ENCODE assay signal across 21 cellular contexts in the genomic region with DNA sequence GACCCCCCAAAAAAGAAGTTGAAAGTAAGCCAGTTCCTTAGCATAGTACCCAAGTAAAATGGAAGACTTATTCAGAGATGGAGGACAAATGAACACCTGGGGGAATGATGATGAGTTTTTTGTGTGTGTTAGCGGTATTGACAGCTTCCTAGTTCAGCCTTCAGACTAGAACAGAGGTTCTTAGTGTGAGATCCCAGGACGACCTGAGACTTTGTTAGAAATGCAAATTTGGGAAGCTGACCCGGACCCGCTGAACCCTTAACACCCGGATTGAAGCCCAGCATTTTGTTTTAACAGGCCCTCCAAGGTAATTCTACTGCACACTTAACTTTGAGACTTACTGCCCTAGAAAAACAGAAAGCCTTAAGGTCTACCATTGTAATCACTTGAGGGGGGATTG. TPM values are rescaled to one million over a fixed set of nuclear protein-coding genes. Genes with fewer than 3 reads are reported as not detected.
DNase-seq lines count a peak whose midpoint lies in the region; ATAC-seq and TF ChIP-seq lines count a peak whose summit lies in the region.
"Had no signal": no experiment of that assay in that cellular context is flagged by ENCODE, and none has a peak within 500 bp of the region (broad histone marks: within the 10 kb centered on the region; RNA-seq: fewer than 3 reads in every experiment).

No MANE protein-coding gene starts in this region.

- no peaks in the 10 kb centered on the region for H3K9me3 ChIP-seq in OCI-LY1 (ENCODE audit: low read length)

- H4K20me1 ChIP-seq in GM23338 (replicated peaks; ENCODE audit: insufficient read depth): peaks cover 4% of the 10 kb centered on the region
- no peaks in the 10 kb centered on the region for H4K20me1 ChIP-seq in OCI-LY1 (ENCODE audit: insufficient read depth, low read length)

- H3K36me3 Mint-ChIP-seq in GM23338 (ENCODE audit: low read depth): peaks cover 26% of the 10 kb centered on the region
- H3K36me3 Mint-ChIP-seq in memory B cell: peaks cover 21% of the 10 kb centered on the region

- H3K27me3 ChIP-seq in GM06990 (replicated peaks; ENCODE audit: control insufficient read depth, insufficient read depth, low read length): no peaks in the 10 kb centered on the region
- H3K27me3 ChIP-seq in GM23338 (ENCODE audit: insufficient read depth): no peaks in the 10 kb centered on the region
- no peaks in the 10 kb centered on the region for H3K27me3 ChIP-seq in OCI-LY1 (ENCODE audit: insufficient read depth, low read length)
- H3K27me3 ChIP-seq: MG63 had no signal

- in situ Hi-C loops in GM13976 (cut with MboI; ENCODE audit: low sequenced_read_pairs, unreplicated experiment): no loop called here

- H3K9ac ChIP-seq in OCI-LY1 (ENCODE audit: low read length): no peak overlapping the region; the same call in 1 of the 2 replicates
- H3K9ac ChIP-seq: GM23248 had no signal

- H3K4me3 Mint-ChIP-seq in GM23338 (no peak overlapping the region), memory B cell (no peak overlapping the region)
- H3K4me3 Mint-ChIP-seq: CD4-positive, alpha-beta T cell had no signal

- H3K27ac ChIP-seq in GM23338 (ENCODE audit: low read depth) (no peak overlapping the region), OCI-LY1 (ENCODE audit: low read depth, low read length, poor library complexity, severe bottlenecking) (peak overlapping the region; percentile 34)
- H3K27ac ChIP-seq: GM23248 had no signal

- H3K9me3 Mint-ChIP-seq in GM23338 (peaks cover 19% of the 10 kb centered on the region), memory B cell (peaks cover 8% of the 10 kb centered on the region)

- H3F3A ChIP-seq in GM23338 (replicated peaks; ENCODE audit: low read depth) (no peaks in the 10 kb centered on the region), OCI-LY1 (ENCODE audit: insufficient read depth, low read length) (no peaks in the 10 kb centered on the region)

- H3K4me3 ChIP-seq in GM06990 (replicated peaks; ENCODE audit: low read depth, low read length) (peak overlapping the region; percentile 53), GM23338 (no peak overlapping the region), OCI-LY1 (ENCODE audit: low read depth, low read length, poor library complexity, severe bottlenecking) (peak overlapping the region; percentile 18)
- H3K4me3 ChIP-seq: GM23248, MG63 had no signal

- no peak overlapping the region for H2AFZ ChIP-seq in GM23338
- H2AFZ ChIP-seq in OCI-LY1 (ENCODE audit: low read length): no peak overlapping the region
- H2AFZ ChIP-seq: GM23248 had no signal

- H3K27me3 Mint-ChIP-seq in GM23338 (ENCODE audit: insufficient read depth, low read depth, poor library complexity): peaks cover 5% of the 10 kb centered on the region
- no peaks in the 10 kb centered on the region for H3K27me3 Mint-ChIP-seq in memory B cell
- H3K27me3 Mint-ChIP-seq: CD4-positive, alpha-beta T cell had no signal

- no peaks in the 10 kb centered on the region for H3K36me3 ChIP-seq in GM06990 (ENCODE audit: control insufficient read depth, insufficient read depth, low read length)
- no peaks in the 10 kb centered on the region for H3K36me3 ChIP-seq in GM23338 (ENCODE audit: insufficient read depth)
- H3K36me3 ChIP-seq in OCI-LY1 (ENCODE audit: insufficient read depth, low read length): peaks cover 9% of the 10 kb centered on the region; the same call in 1 of the 2 replicates

- DNase-seq in GM06990 (ENCODE audit: extremely low read depth, insufficient read length): no peak
- DNase-seq in GM23338 (ENCODE audit: low spot score): peak; percentile 17
- no peak for DNase-seq in memory B cell (ENCODE audit: low spot score in 2 of 2)
- no peak for DNase-seq in NCI-H774 (lab: John Stamatoyannopoulos, UW)
- no peak for DNase-seq in GM13976 (ENCODE audit: low spot score)
- DNase-seq: Caco-2; CD4-positive, alpha-beta T cell; DMS153; GDM1; GM23248; Kasumi-1; MG63; NCI-H1048; NCI-H1436; NCI-H2029; NCI-H345; NCI-H524 treated with DMSO at 0.1 percent for 48 hours had no signal

- H3K9me2 ChIP-seq in GM23338 (ENCODE audit: insufficient read depth) (no peaks in the 10 kb centered on the region; the same call in 1 of the 2 replicates), OCI-LY1 (ENCODE audit: low read depth, low read length) (no peaks in the 10 kb centered on the region)

- H3K4me1 ChIP-seq in GM23338 (ENCODE audit: insufficient read depth) (peaks cover 15% of the 10 kb centered on the region), OCI-LY1 (ENCODE audit: insufficient read depth, low read length, severe bottlenecking) (peaks cover 40% of the 10 kb centered on the region)

- H3K4me1 Mint-ChIP-seq in GM23338: peaks cover 12% of the 10 kb centered on the region
- peaks cover 55% of the 10 kb centered on the region for H3K4me1 Mint-ChIP-seq in memory B cell

- TF ChIP-seq CTCF in GM06990 (IDR thresholded peaks at IDR 0.05; ENCODE audit: insufficient read depth, low read length, poor library complexity, severe bottlenecking) (no peak), GM23338 (conservative IDR thresholded peaks at IDR 0.05; ENCODE audit: low read depth in 2 of 2) (no peak), OCI-LY1 (IDR thresholded peaks at IDR 0.05; ENCODE audit: low read length) (no peak), GM13976 (IDR thresholded peaks at IDR 0.05; ENCODE audit: borderline replicate concordance, control extremely low read depth, extremely low read depth, insufficient read depth, missing control alignments) (no peak)

- H3K79me2 ChIP-seq in GM23338 (replicated peaks; ENCODE audit: insufficient read depth): peaks cover 91% of the 10 kb centered on the region
- peaks cover 53% of the 10 kb centered on the region for H3K79me2 ChIP-seq in OCI-LY1 (ENCODE audit: insufficient read depth, low read length)

- H3K4me2 ChIP-seq in GM23338: no peak overlapping the region
- peak overlapping the region; percentile 41; the same call in 1 of the 2 replicates for H3K4me2 ChIP-seq in OCI-LY1 (ENCODE audit: low read length)

- H3K27ac Mint-ChIP-seq in GM23338 (no peak overlapping the region), memory B cell (peak overlapping the region; percentile 94)
- H3K27ac Mint-ChIP-seq: CD4-positive, alpha-beta T cell had no signal

- ATAC-seq in GM23338: peak; percentile 78
- ATAC-seq in memory B cell (ENCODE audit: low read depth): no peak
- no peak for ATAC-seq in HG02759 (IDR thresholded peaks at IDR 0.05; ENCODE audit: unreplicated experiment)
- ATAC-seq in GM21737 (IDR thresholded peaks at IDR 0.05; ENCODE audit: unreplicated experiment): no peak
- ATAC-seq: Right ventricle myocardium inferior had no signal

TF ChIP-seq in GM23338, 12 proteins besides CTCF, POLR2A, EP300 and RAD21 (continues in another document):
- TF ChIP-seq, protein P1, sequence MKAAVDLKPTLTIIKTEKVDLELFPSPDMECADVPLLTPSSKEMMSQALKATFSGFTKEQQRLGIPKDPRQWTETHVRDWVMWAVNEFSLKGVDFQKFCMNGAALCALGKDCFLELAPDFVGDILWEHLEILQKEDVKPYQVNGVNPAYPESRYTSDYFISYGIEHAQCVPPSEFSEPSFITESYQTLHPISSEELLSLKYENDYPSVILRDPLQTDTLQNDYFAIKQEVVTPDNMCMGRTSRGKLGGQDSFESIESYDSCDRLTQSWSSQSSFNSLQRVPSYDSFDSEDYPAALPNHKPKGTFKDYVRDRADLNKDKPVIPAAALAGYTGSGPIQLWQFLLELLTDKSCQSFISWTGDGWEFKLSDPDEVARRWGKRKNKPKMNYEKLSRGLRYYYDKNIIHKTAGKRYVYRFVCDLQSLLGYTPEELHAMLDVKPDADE (IDR thresholded peaks at IDR 0.05): no peak
- no peak for TF ChIP-seq NANOG (IDR thresholded peaks at IDR 0.05; ENCODE audit: borderline replicate concordance)
- no peak for TF ChIP-seq STAT1 (IDR thresholded peaks at IDR 0.05; ENCODE audit: unreplicated experiment)

RNA-seq across cellular contexts. Expression of a gene that starts 20.3 kb away (rescaled TPM):
- 13.5 and 15.4 TPM in 2 replicates for total RNA-seq in GM23338 (2014; rRNA removed; shearing (Covaris generic))
- 3.1 and 4.5 TPM in 2 replicates for polyA plus RNA-seq in GM23338 (2016; fragmentation: Nextera tagmentation; extraction: Ambion mirVana)
